Comparison of ENCODE assay signal across 1 cellular context in the genomic region with DNA sequence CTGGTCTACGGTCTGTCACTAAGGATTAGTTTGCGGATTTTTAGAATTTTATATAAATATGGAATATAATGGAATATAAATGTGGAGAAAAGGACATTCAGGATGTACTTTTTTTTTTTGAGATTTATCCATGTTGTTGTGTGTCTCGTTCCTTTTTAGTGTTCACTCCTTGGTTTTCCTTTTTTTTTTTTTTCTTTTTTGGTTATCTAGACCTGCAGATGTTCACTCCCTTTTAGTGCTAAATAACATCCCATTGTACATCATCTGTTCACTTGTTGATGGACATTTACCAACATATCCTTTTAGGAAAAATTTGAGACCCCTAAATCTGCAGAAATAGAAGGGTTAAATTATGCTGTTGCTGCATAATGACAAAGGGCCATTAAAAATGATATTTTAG.
TF ChIP-seq lines count a peak whose summit lies in the region.

No MANE protein-coding gene starts in this region.

TF ChIP-seq in K562, 482 proteins besides CTCF, POLR2A, EP300 and RAD21 (continued from another document and continues in another):
- no peak for TF ChIP-seq PREB (CRISPR knock-in tag; IDR thresholded peaks at IDR 0.05)
- TF ChIP-seq LARP7 (IDR thresholded peaks at IDR 0.05): no peak
- TF ChIP-seq BACH1 (tag; IDR thresholded peaks at IDR 0.05): no peak
- no peak for TF ChIP-seq CTBP1 (IDR thresholded peaks at IDR 0.05; ENCODE audit: borderline replicate concordance)
- TF ChIP-seq CBFA2T3 (IDR thresholded peaks at IDR 0.05): peak; percentile 63; the same call in 1 of the 2 replicates
- TF ChIP-seq DMBX1 (CRISPR knock-in tag; IDR thresholded peaks at IDR 0.05; ENCODE audit: borderline replicate concordance): no peak
- no peak for TF ChIP-seq LCOR (CRISPR knock-in tag; IDR thresholded peaks at IDR 0.05)
- TF ChIP-seq CHD2 (IDR thresholded peaks at IDR 0.05; ENCODE audit: low read depth, low read length): no peak
- peak; percentile 54; the same call in 1 of the 2 replicates for TF ChIP-seq ARID1B (IDR thresholded peaks at IDR 0.05)
- TF ChIP-seq TSC22D4 (tag; IDR thresholded peaks at IDR 0.05): no peak
- no peak for TF ChIP-seq PRDM10 (IDR thresholded peaks at IDR 0.05; ENCODE audit: partially characterized antibody)
- TF ChIP-seq PRMT5 (CRISPR knock-in tag; IDR thresholded peaks at IDR 0.05): no peak
- no peak for TF ChIP-seq FOXP1 (CRISPR knock-in tag; IDR thresholded peaks at IDR 0.05)
- TF ChIP-seq, protein P1, sequence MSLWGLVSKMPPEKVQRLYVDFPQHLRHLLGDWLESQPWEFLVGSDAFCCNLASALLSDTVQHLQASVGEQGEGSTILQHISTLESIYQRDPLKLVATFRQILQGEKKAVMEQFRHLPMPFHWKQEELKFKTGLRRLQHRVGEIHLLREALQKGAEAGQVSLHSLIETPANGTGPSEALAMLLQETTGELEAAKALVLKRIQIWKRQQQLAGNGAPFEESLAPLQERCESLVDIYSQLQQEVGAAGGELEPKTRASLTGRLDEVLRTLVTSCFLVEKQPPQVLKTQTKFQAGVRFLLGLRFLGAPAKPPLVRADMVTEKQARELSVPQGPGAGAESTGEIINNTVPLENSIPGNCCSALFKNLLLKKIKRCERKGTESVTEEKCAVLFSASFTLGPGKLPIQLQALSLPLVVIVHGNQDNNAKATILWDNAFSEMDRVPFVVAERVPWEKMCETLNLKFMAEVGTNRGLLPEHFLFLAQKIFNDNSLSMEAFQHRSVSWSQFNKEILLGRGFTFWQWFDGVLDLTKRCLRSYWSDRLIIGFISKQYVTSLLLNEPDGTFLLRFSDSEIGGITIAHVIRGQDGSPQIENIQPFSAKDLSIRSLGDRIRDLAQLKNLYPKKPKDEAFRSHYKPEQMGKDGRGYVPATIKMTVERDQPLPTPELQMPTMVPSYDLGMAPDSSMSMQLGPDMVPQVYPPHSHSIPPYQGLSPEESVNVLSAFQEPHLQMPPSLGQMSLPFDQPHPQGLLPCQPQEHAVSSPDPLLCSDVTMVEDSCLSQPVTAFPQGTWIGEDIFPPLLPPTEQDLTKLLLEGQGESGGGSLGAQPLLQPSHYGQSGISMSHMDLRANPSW (CRISPR knock-in tag; IDR thresholded peaks at IDR 0.05): no peak
- no peak for TF ChIP-seq FOSL1 (tag; conservative IDR thresholded peaks at IDR 0.05)
- TF ChIP-seq HDAC8 (tag; IDR thresholded peaks at IDR 0.05): no peak
- TF ChIP-seq GTF2F1 (IDR thresholded peaks at IDR 0.05; ENCODE audit: low read depth, low read length): no peak
- TF ChIP-seq MTA2 (IDR thresholded peaks at IDR 0.05; ENCODE audit: low read depth): 0 out of 2 replicates have a peak, but pooled peaks have one; percentile 27
- TF ChIP-seq CEBPG (CRISPR knock-in tag; IDR thresholded peaks at IDR 0.05): no peak
- no peak for TF ChIP-seq CEBPG (tag; conservative IDR thresholded peaks at IDR 0.05 in 1 of 2, IDR thresholded peaks at IDR 0.05 in 1 of 2)
- TF ChIP-seq NRF1 (conservative IDR thresholded peaks at IDR 0.05 in 1 of 2, IDR thresholded peaks at IDR 0.05 in 1 of 2): no peak
- TF ChIP-seq CHD7 (IDR thresholded peaks at IDR 0.05; ENCODE audit: low read depth, low read length): no peak
- TF ChIP-seq HMGXB4 (CRISPR knock-in tag; IDR thresholded peaks at IDR 0.05): no peak
- no peak for TF ChIP-seq TCFL5 (CRISPR knock-in tag; conservative IDR thresholded peaks at IDR 0.05)
- no peak for TF ChIP-seq ELF4 (CRISPR knock-in tag; IDR thresholded peaks at IDR 0.05)
- TF ChIP-seq, protein P2, sequence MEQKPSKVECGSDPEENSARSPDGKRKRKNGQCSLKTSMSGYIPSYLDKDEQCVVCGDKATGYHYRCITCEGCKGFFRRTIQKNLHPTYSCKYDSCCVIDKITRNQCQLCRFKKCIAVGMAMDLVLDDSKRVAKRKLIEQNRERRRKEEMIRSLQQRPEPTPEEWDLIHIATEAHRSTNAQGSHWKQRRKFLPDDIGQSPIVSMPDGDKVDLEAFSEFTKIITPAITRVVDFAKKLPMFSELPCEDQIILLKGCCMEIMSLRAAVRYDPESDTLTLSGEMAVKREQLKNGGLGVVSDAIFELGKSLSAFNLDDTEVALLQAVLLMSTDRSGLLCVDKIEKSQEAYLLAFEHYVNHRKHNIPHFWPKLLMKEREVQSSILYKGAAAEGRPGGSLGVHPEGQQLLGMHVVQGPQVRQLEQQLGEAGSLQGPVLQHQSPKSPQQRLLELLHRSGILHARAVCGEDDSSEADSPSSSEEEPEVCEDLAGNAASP (IDR thresholded peaks at IDR 0.05): no peak
- no peak for TF ChIP-seq RCOR1 (IDR thresholded peaks at IDR 0.05; ENCODE audit: borderline replicate concordance in 1 of 2, low read depth in 2 of 2, low read length in 2 of 2)
- TF ChIP-seq ZNF431 (CRISPR knock-in tag; IDR thresholded peaks at IDR 0.05): no peak
- TF ChIP-seq PHTF2 (CRISPR knock-in tag; IDR thresholded peaks at IDR 0.05): no peak
- TF ChIP-seq TCF7L2 (IDR thresholded peaks at IDR 0.05; ENCODE audit: low read depth, low read length): no peak
- no peak for TF ChIP-seq NFE2L1 (tag; IDR thresholded peaks at IDR 0.05; ENCODE audit: borderline replicate concordance, low read depth)
- TF ChIP-seq ZZZ3 (IDR thresholded peaks at IDR 0.05): no peak
- no peak for TF ChIP-seq TEAD4 (IDR thresholded peaks at IDR 0.05; ENCODE audit: low read length)
- no peak for TF ChIP-seq TEAD4 (CRISPR knock-in tag; IDR thresholded peaks at IDR 0.05; ENCODE audit: borderline replicate concordance)
- no peak for TF ChIP-seq ZNF512 (tag; IDR thresholded peaks at IDR 0.05)
